10 cellular contexts compared by ENCODE assay signal in genomic region chr4:118865091-118865708, GRCh38. TPM values are rescaled to one million over a fixed set of nuclear protein-coding genes. Genes with fewer than 3 reads are reported as not detected.
DNase-seq lines count a peak whose midpoint lies in the region; ATAC-seq and TF ChIP-seq lines count a peak whose summit lies in the region.
"Had no signal": no experiment of that assay in that cellular context is flagged by ENCODE, and none has a peak within 500 bp of the region (broad histone marks: within the 10 kb centered on the region; RNA-seq: fewer than 3 reads in every experiment).

No MANE protein-coding gene starts in this region.

- no peak overlapping the region for H3K9ac ChIP-seq in Loucy (ENCODE audit: low read depth, low read length, poor library complexity, severe bottlenecking)
- H3K9ac ChIP-seq: BLaER1 treated with 17β-estradiol and CSF1 and Interleukin-3, amounts not matched to agents 10 nM and 100 nM had no signal

- H2AFZ ChIP-seq in Loucy (ENCODE audit: low read length), result peak overlapping the region; percentile 72

- H3K9me2 ChIP-seq in Loucy (replicated peaks; ENCODE audit: low read depth, low read length), result no peaks in the 10 kb centered on the region

- peak; percentile 60 for ATAC-seq in GM21786 (IDR thresholded peaks at IDR 0.05; ENCODE audit: unreplicated experiment)

- H3K4me1 ChIP-seq in Loucy (ENCODE audit: insufficient read depth, low read length, poor library complexity, severe bottlenecking), result no peaks in the 10 kb centered on the region

- no peaks in the 10 kb centered on the region for H3K9me3 ChIP-seq in Loucy (ENCODE audit: insufficient read depth, low read depth, low read length)

- H3K4me1 Mint-ChIP-seq in endothelial cell (ENCODE audit: unreplicated experiment), result peaks cover 11% of the 10 kb centered on the region

- H3K4me2 ChIP-seq in Loucy (ENCODE audit: low read depth, low read length, poor library complexity, severe bottlenecking), result peak overlapping the region; percentile 32
- H3K4me2 ChIP-seq: BLaER1 treated with 17β-estradiol and CSF1 and Interleukin-3, amounts not matched to agents 10 nM and 100 nM had no signal

- no peak overlapping the region for H3K27ac Mint-ChIP-seq in endothelial cell (ENCODE audit: unreplicated experiment)
- H3K27ac Mint-ChIP-seq: activated naive CD4-positive, alpha-beta T cell treated with anti-CD3 and anti-CD28 coated beads, Interleukin-2, amount 50 U/mL, for 24 hours had no signal

- H4K20me1 ChIP-seq in Loucy (ENCODE audit: insufficient read depth, low read length, poor library complexity, severe bottlenecking), result no peaks in the 10 kb centered on the region
- H4K20me1 ChIP-seq: BLaER1 treated with 17β-estradiol and CSF1 and Interleukin-3, amounts not matched to agents 10 nM and 100 nM had no signal

- POLR2A ChIA-PET in RWPE1 (lab: Yijun Ruan, JAX; ENCODE audit: low non-redundant PET), result no interaction called here

- H3K4me3 ChIP-seq in Loucy (ENCODE audit: low read length, poor library complexity, severe bottlenecking), result no peak overlapping the region
- H3K4me3 ChIP-seq: BLaER1 treated with 17β-estradiol and CSF1 and Interleukin-3, amounts not matched to agents 10 nM and 100 nM had no signal

- H3K4me3 Mint-ChIP-seq in endothelial cell (ENCODE audit: unreplicated experiment), result no peak overlapping the region
- H3K4me3 Mint-ChIP-seq: activated naive CD4-positive, alpha-beta T cell treated with anti-CD3 and anti-CD28 coated beads, Interleukin-2, amount 50 U/mL, for 24 hours had no signal

- TF ChIP-seq CTCF in Loucy (conservative IDR thresholded peaks at IDR 0.05; ENCODE audit: low read length) (peak; percentile 90), RWPE1 (conservative IDR thresholded peaks at IDR 0.05; ENCODE audit: low read depth) (peak; percentile 83), endothelial cell (IDR thresholded peaks at IDR 0.05; ENCODE audit: unreplicated experiment) (peak; percentile 36)

- H3K27me3 Mint-ChIP-seq in endothelial cell (ENCODE audit: unreplicated experiment), result peaks cover 3% of the 10 kb centered on the region
- H3K27me3 Mint-ChIP-seq: activated naive CD4-positive, alpha-beta T cell treated with anti-CD3 and anti-CD28 coated beads, Interleukin-2, amount 50 U/mL, for 24 hours had no signal

- no peaks in the 10 kb centered on the region for H3K36me3 ChIP-seq in Loucy (ENCODE audit: insufficient read depth, low read length)
- H3K36me3 ChIP-seq: BLaER1 treated with 17β-estradiol and CSF1 and Interleukin-3, amounts not matched to agents 10 nM and 100 nM had no signal

- H3K9me3 Mint-ChIP-seq in endothelial cell (ENCODE audit: unreplicated experiment), result no peaks in the 10 kb centered on the region
- H3K9me3 Mint-ChIP-seq: activated naive CD4-positive, alpha-beta T cell treated with anti-CD3 and anti-CD28 coated beads, Interleukin-2, amount 50 U/mL, for 24 hours had no signal

- DNase-seq in NCI-H2107 treated with DMSO at 0.1 percent for 48 hours (lab: John Stamatoyannopoulos, UW; ENCODE audit: unreplicated experiment), result peak; percentile 42
- DNase-seq in NCI-H2107 (lab: John Stamatoyannopoulos, UW), result no peak
- DNase-seq in RWPE1 (ENCODE audit: low spot score), result peak; percentile 72
- peak; percentile 30 for DNase-seq in endothelial cell (ENCODE audit: low spot score)
- DNase-seq in mucosa of gallbladder (ENCODE audit: low spot score), result peak; percentile 43
- no peak for DNase-seq in activated CD8-positive, alpha-beta memory T cell treated with anti-CD3 and anti-CD28 coated beads for 24 hours

- H3K27me3 ChIP-seq in Loucy (ENCODE audit: insufficient read depth, low read length, poor library complexity, severe bottlenecking), result no peaks in the 10 kb centered on the region
- H3K27me3 ChIP-seq: BLaER1 treated with 17β-estradiol and CSF1 and Interleukin-3, amounts not matched to agents 10 nM and 100 nM had no signal

- no peaks in the 10 kb centered on the region for H3F3A ChIP-seq in Loucy (ENCODE audit: low read depth)

- CTCF ChIA-PET in RWPE1 (lab: Yijun Ruan, JAX), result interaction anchor here (0.5 to 1.7 kb wide), 25 partner anchors 9 to 1091 kb away, joined by 3 to 8 read pairs (median 4); no protein-coding TSS in a partner anchor

- H3K27ac ChIP-seq in RWPE1, result no peak overlapping the region
- H3K27ac ChIP-seq: BLaER1 treated with 17β-estradiol and CSF1 and Interleukin-3, amounts not matched to agents 10 nM and 100 nM had no signal

- no peaks in the 10 kb centered on the region for H3K79me2 ChIP-seq in Loucy (ENCODE audit: insufficient read depth, low read length)

- no peaks in the 10 kb centered on the region for H3K36me3 Mint-ChIP-seq in endothelial cell (ENCODE audit: low read depth, unreplicated experiment)

RNA-seq across cellular contexts. Expression of gene SYNPO2, which starts 23.5 kb away (rescaled TPM):
- total RNA-seq in endothelial cell (ENCODE audit: unreplicated experiment) (1.1 TPM), mucosa of gallbladder (735 TPM)

RNA-seq across cellular contexts. Expression of gene SEC24D, which starts 29.3 kb away (rescaled TPM):
- total RNA-seq in endothelial cell (ENCODE audit: unreplicated experiment), result 70.4 TPM
- total RNA-seq in mucosa of gallbladder, result 90.6 TPM

Comparison
In these comparisons a context has a peak if more than half of its experiments do, and no peak if none do; other contexts are left out.
1. DNase-seq: peak in NCI-H2107 treated with DMSO at 0.1 percent for 48 hours (single experiment), RWPE1 (single experiment), endothelial cell (single experiment) and mucosa of gallbladder (single experiment); none in NCI-H2107 (single experiment) and activated CD8-positive, alpha-beta memory T cell treated with anti-CD3 and anti-CD28 coated beads for 24 hours (single experiment).
2. CTCF ChIP-seq: peak in every context shown above with its lines; median percentile 90 in Loucy; 83 in RWPE1; 36 in endothelial cell.
3. RNA of gene SYNPO2, which starts 23.5 kb away (total RNA-seq): 735 TPM in mucosa of gallbladder (single experiment); 1.1 TPM in endothelial cell (single experiment); every median in the first group is over 100 times any median in the second.